ENCODE assay signal across 20 cellular contexts in genomic region chr2:241074065-241074818, GRCh38.
"Had no signal": no experiment of that assay in that cellular context is flagged by ENCODE, and none has a peak within 500 bp of the region (broad histone marks: within the 10 kb centered on the region; RNA-seq: fewer than 3 reads in every experiment).

No MANE protein-coding gene starts in this region.

- H3K4me1 ChIP-seq: ascending aorta, breast epithelium, parathyroid adenoma, upper lobe of right lung had no signal

- ATAC-seq: activated CD4-positive, CD25-positive, alpha-beta regulatory T cell treated with anti-CD3 and anti-CD28 coated beads, Interleukin-2, amount 50 U/mL, for 24 hours; left lobe of liver; mucosa of descending colon; sciatic nerve; stimulated activated memory B cell treated with anti-CD40 and anti-IgM and Interleukin-4, amounts not matched to agents 10 μg/mL and 1 μg/mL and 100 μg/mL, for 72 hours; upper lobe of right lung had no signal

- H3K9ac ChIP-seq: parathyroid adenoma had no signal

- DNase-seq: activated naive CD4-positive, alpha-beta T cell treated with Interleukin-2 at 50 U/mL for 16 hours; erythroblast; foreskin melanocyte; glutamatergic neuron; hypothalamus; mucosa of descending colon; naive B cell; stimulated activated CD4-positive, alpha-beta T cell treated with anti-CD3 and anti-CD28 coated beads, Interleukin-4, amount 100 ng/mL, for 24 hours; upper lobe of right lung had no signal

- H3K27ac Mint-ChIP-seq: activated T-helper 2 cell treated with anti-CD3 and anti-CD28 coated beads, Interferon-gamma antibody, Interleukin-2, Interleukin-4, amounts not matched to agents 10 μg/mL and 5 μg/mL and 100 μg/mL, durations not matched to agents 14 hours and 24 hours and 36 hours; naive B cell; stimulated activated memory B cell treated with anti-CD40 and anti-IgM and Interleukin-4, amounts not matched to agents 10 μg/mL and 1 μg/mL and 100 μg/mL, for 72 hours; T-helper 1 cell treated with Interleukin-12 subunit alpha and Interleukin-12 subunit beta and Interleukin-4 antibody, amounts not matched to agents 30 μg/mL and 1 μg/mL, for 36 hours had no signal

- H3K27me3 ChIP-seq: ascending aorta, breast epithelium, upper lobe of right lung had no signal

- H3K79me2 ChIP-seq: parathyroid adenoma had no signal

- H3K4me3 ChIP-seq: ascending aorta, breast epithelium, coronary artery, mucosa of descending colon, thoracic aorta, upper lobe of right lung had no signal

- H3K27me3 Mint-ChIP-seq: naive B cell; stimulated activated memory B cell treated with anti-CD40 and anti-IgM and Interleukin-4, amounts not matched to agents 10 μg/mL and 1 μg/mL and 100 μg/mL, for 72 hours had no signal

- H3K36me3 ChIP-seq: breast epithelium had no signal

- H3K9me3 ChIP-seq: ascending aorta, breast epithelium, mucosa of descending colon, thoracic aorta, upper lobe of right lung had no signal

- H3K27ac ChIP-seq: ascending aorta, breast epithelium, coronary artery, parathyroid adenoma, thoracic aorta, upper lobe of right lung had no signal

- H3K4me3 Mint-ChIP-seq: naive B cell; stimulated activated memory B cell treated with anti-CD40 and anti-IgM and Interleukin-4, amounts not matched to agents 10 μg/mL and 1 μg/mL and 100 μg/mL, for 72 hours; T-helper 1 cell treated with Interleukin-12 subunit alpha and Interleukin-12 subunit beta and Interleukin-4 antibody, amounts not matched to agents 30 μg/mL and 1 μg/mL, for 36 hours had no signal

- H2AFZ ChIP-seq: parathyroid adenoma had no signal

- H3K9me3 Mint-ChIP-seq: activated T-helper 2 cell treated with anti-CD3 and anti-CD28 coated beads, Interferon-gamma antibody, Interleukin-2, Interleukin-4, amounts not matched to agents 10 μg/mL and 5 μg/mL and 100 μg/mL, durations not matched to agents 14 hours and 24 hours and 36 hours; naive B cell; stimulated activated memory B cell treated with anti-CD40 and anti-IgM and Interleukin-4, amounts not matched to agents 10 μg/mL and 1 μg/mL and 100 μg/mL, for 72 hours; T-helper 1 cell treated with Interleukin-12 subunit alpha and Interleukin-12 subunit beta and Interleukin-4 antibody, amounts not matched to agents 30 μg/mL and 1 μg/mL, for 36 hours had no signal
